Comparison of ENCODE assay signal across 1 cellular context in genomic region chr11:126084608-126084912, GRCh38.
TF ChIP-seq lines count a peak whose summit lies in the region.

No MANE protein-coding gene starts in this region.

TF ChIP-seq in H1, 55 proteins besides CTCF, POLR2A, EP300 and RAD21 (continued from another document):
- TF ChIP-seq GTF2F1 (IDR thresholded peaks at IDR 0.05; ENCODE audit: borderline replicate concordance, low read depth, low read length) (no peak), BACH1 (IDR thresholded peaks at IDR 0.05; ENCODE audit: low read length) (no peak), RBBP5 (IDR thresholded peaks at IDR 0.05; ENCODE audit: borderline replicate concordance, low read depth, low read length) (no peak), TEAD4 (IDR thresholded peaks at IDR 0.05; ENCODE audit: low read depth, low read length) (no peak)
